ENCODE assay signal across 16 cellular contexts in genomic region chrX:40277672-40278071, GRCh38.
DNase-seq lines count a peak whose midpoint lies in the region; ATAC-seq and TF ChIP-seq lines count a peak whose summit lies in the region.
"Had no signal": no experiment of that assay in that cellular context is flagged by ENCODE, and none has a peak within 500 bp of the region (broad histone marks: within the 10 kb centered on the region; RNA-seq: fewer than 3 reads in every experiment).

No MANE protein-coding gene starts in this region.

- no peak for TF ChIP-seq CTCF in glutamatergic neuron (IDR thresholded peaks at IDR 0.05; ENCODE audit: partially characterized antibody, unreplicated experiment)

- no peak overlapping the region for H4K12ac ChIP-seq in trophoblast cell (ENCODE audit: low read depth, low read length)

- no peaks in the 10 kb centered on the region for H3K36me3 ChIP-seq in MG63
- H3K36me3 ChIP-seq in trophoblast cell (ENCODE audit: control insufficient read depth in 1 of 2, insufficient read depth in 2 of 2, low read length in 2 of 2): no peaks in the 10 kb centered on the region
- H3K36me3 ChIP-seq in H7 (replicated peaks; ENCODE audit: control insufficient read depth, insufficient read depth, low read length): no peaks in the 10 kb centered on the region

- no peak overlapping the region for H3K4me2 ChIP-seq in trophoblast cell (ENCODE audit: low read length)

- peak overlapping the region; percentile 95 to 96 for H3K27ac Mint-ChIP-seq in effector memory CD8-positive, alpha-beta T cell
- no peak overlapping the region for H3K27ac Mint-ChIP-seq in glutamatergic neuron (ENCODE audit: unreplicated experiment)
- H3K27ac Mint-ChIP-seq: CD8-positive, alpha-beta T cell had no signal

- H3K27me3 Mint-ChIP-seq in effector memory CD8-positive, alpha-beta T cell: no peaks in the 10 kb centered on the region
- no peaks in the 10 kb centered on the region for H3K27me3 Mint-ChIP-seq in glutamatergic neuron (ENCODE audit: unreplicated experiment)

- no peak overlapping the region for H3K23ac ChIP-seq in trophoblast cell (ENCODE audit: low read length)

- H2AFZ ChIP-seq in trophoblast cell (ENCODE audit: insufficient read depth, low read length, poor library complexity): no peak overlapping the region

- H3K4me3 ChIP-seq in MG63 (no peak overlapping the region), trophoblast cell (ENCODE audit: low read depth, low read length) (no peak overlapping the region), H7 (ENCODE audit: insufficient read depth, low read depth, low read length) (no peak overlapping the region)
- H3K4me3 ChIP-seq: GM12878 had no signal

- H3K14ac ChIP-seq in trophoblast cell (ENCODE audit: low read length): peak overlapping the region; percentile 65

- peak overlapping the region; percentile 50 for H4K91ac ChIP-seq in trophoblast cell (ENCODE audit: low read depth, low read length)

- ATAC-seq in effector memory CD8-positive, alpha-beta T cell (replicated peaks): no peak
- ATAC-seq in left cardiac atrium: no peak
- ATAC-seq: GM12878 had no signal

- H3K79me2 ChIP-seq in trophoblast cell (ENCODE audit: control insufficient read depth, insufficient read depth, low read length, poor library complexity): no peaks in the 10 kb centered on the region

- intact Hi-C loops in left cardiac atrium (cut with DNase I): no loop called here

- H3K36me3 Mint-ChIP-seq in effector memory CD8-positive, alpha-beta T cell (ENCODE audit: insufficient read depth): peaks cover 10% of the 10 kb centered on the region
- no peaks in the 10 kb centered on the region for H3K36me3 Mint-ChIP-seq in glutamatergic neuron (ENCODE audit: unreplicated experiment)
- H3K36me3 Mint-ChIP-seq: CD8-positive, alpha-beta T cell had no signal

- H3K4ac ChIP-seq in trophoblast cell (ENCODE audit: low read depth, low read length): no peak overlapping the region

- peak overlapping the region; percentile 81 for H2BK120ac ChIP-seq in trophoblast cell (ENCODE audit: insufficient read depth, low read length, poor library complexity)

- no peaks in the 10 kb centered on the region for H3K9me3 Mint-ChIP-seq in effector memory CD8-positive, alpha-beta T cell
- no peaks in the 10 kb centered on the region for H3K9me3 Mint-ChIP-seq in glutamatergic neuron (ENCODE audit: unreplicated experiment)

- H3K9ac ChIP-seq in trophoblast cell (ENCODE audit: low read length): no peak overlapping the region

- H3K27me3 ChIP-seq in MG63 (no peaks in the 10 kb centered on the region), trophoblast cell (ENCODE audit: insufficient read depth, low read length) (no peaks in the 10 kb centered on the region), H7 (ENCODE audit: control insufficient read depth, insufficient read depth, low read length) (no peaks in the 10 kb centered on the region)

- DNase-seq in MG63 (peak; percentile 37), trophoblast cell (no peak), left cardiac atrium (no peak), glutamatergic neuron (no peak), H7 (no peak), NCI-H510A treated with DMSO at 0.1 percent for 48 hours (lab: John Stamatoyannopoulos, UW) (no peak)
- DNase-seq in effector memory CD8-positive, alpha-beta T cell: no peak
- DNase-seq: C1 segment of cervical spinal cord; CD8-positive, alpha-beta T cell; DMS 273 treated with DMSO at 0.1 percent for 48 hours; DMS79; EL; GDM1; GOT3; HCEC 1CT had no signal

- no peak overlapping the region for H3K27ac ChIP-seq in trophoblast cell (ENCODE audit: low read depth, low read length)

- peak overlapping the region; percentile 89 for H2BK12ac ChIP-seq in trophoblast cell (ENCODE audit: low read length)

- peak overlapping the region; percentile 77 for H2AK5ac ChIP-seq in trophoblast cell (ENCODE audit: low read length)

- H3K79me1 ChIP-seq in trophoblast cell (ENCODE audit: low read length): peaks cover 22% of the 10 kb centered on the region

- no peak overlapping the region for H2BK5ac ChIP-seq in trophoblast cell (ENCODE audit: low read depth, low read length, poor library complexity)

- no peaks in the 10 kb centered on the region for H3K9me3 ChIP-seq in MG63
- no peaks in the 10 kb centered on the region for H3K9me3 ChIP-seq in trophoblast cell (ENCODE audit: insufficient read depth, low read depth, low read length)

- peak overlapping the region; percentile 34 for H4K8ac ChIP-seq in trophoblast cell (ENCODE audit: low read depth, low read length)

- peaks cover 18 to 25% of the 10 kb centered on the region in 2 experiments for H3K4me1 ChIP-seq in trophoblast cell (ENCODE audit: control insufficient read depth in 1 of 2, insufficient read depth in 2 of 2, low read length in 2 of 2)

- H3K4me3 Mint-ChIP-seq in effector memory CD8-positive, alpha-beta T cell: no peak overlapping the region
- H3K4me3 Mint-ChIP-seq in glutamatergic neuron (ENCODE audit: unreplicated experiment): no peak overlapping the region
- H3K4me3 Mint-ChIP-seq: CD8-positive, alpha-beta T cell had no signal

- H3K4me1 Mint-ChIP-seq in effector memory CD8-positive, alpha-beta T cell (ENCODE audit: low read depth in 2 of 2): peaks cover 21 to 31% of the 10 kb centered on the region in 2 donors
- peaks cover 4% of the 10 kb centered on the region for H3K4me1 Mint-ChIP-seq in glutamatergic neuron (ENCODE audit: low read depth, unreplicated experiment)

- WGBS in trophoblast cell (ENCODE audit: extremely low coverage, insufficient coverage, insufficient read length): no CpG with 5 or more reads among the region's 3 CpGs

- no peak overlapping the region for H3K18ac ChIP-seq in trophoblast cell (ENCODE audit: low read length)
